19 cellular contexts compared by ENCODE assay signal in the genomic region with DNA sequence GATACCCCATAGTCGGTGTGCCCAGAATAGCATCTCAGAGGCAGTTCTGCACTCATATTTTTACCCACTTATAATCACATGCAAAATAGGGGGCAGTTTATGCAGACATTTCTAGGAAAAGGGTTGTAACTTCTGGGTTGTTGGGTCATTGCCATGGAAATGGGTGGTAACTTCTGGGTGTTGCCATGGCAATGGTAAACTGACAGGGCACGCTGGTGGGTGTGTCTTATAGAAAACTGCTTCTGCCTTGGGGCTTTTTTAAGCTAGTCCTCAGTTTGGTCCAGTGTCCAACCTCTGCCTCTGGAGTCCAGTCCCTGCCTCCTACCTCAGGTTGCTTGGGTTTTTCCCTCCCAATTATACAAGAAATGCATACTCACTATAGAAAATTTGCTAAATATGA. TPM values are rescaled to one million over a fixed set of nuclear protein-coding genes. Genes with fewer than 3 reads are reported as not detected.
A peak's percentile ranks its signal among the peaks of the same experiment; 100 is the strongest.
DNase-seq lines count a peak whose midpoint lies in the region; ATAC-seq and TF ChIP-seq lines count a peak whose summit lies in the region.
"Had no signal": no experiment of that assay in that cellular context is flagged by ENCODE, and none has a peak within 500 bp of the region (broad histone marks: within the 10 kb centered on the region; RNA-seq: fewer than 3 reads in every experiment).

No MANE protein-coding gene starts in this region.

- peak; percentile 40 for DNase-seq in DMS53 (lab: John Stamatoyannopoulos, UW)
- DNase-seq in DMS53 treated with DMSO at 0.1 percent for 48 hours (lab: John Stamatoyannopoulos, UW; ENCODE audit: unreplicated experiment) = no peak
- peak; percentile 32 for DNase-seq in EH (ENCODE audit: low read depth)
- peak; percentile 36 for DNase-seq in RPMI7951 (ENCODE audit: low read depth)
- peak; percentile 56 for DNase-seq in fibroblast of the aortic adventitia (ENCODE audit: low read depth)
- no peak for DNase-seq in hippocampal formation (lab: John Stamatoyannopoulos, UW)
- no peak for DNase-seq in NCI-H1048 (lab: John Stamatoyannopoulos, UW)
- DNase-seq: 8988T; activated T-cell treated with anti-CD3 and anti-CD28 coated beads, Interleukin-2, amount 50 U/mL, for 1 hour; amygdala; CD8-positive, alpha-beta T cell; KG1; lower lobe of right lung; NCI-H1930; NCI-H69; SHP77 treated with DMSO at 0.1 percent for 48 hours had no signal

- ATAC-seq in GM18868 (IDR thresholded peaks at IDR 0.05; ENCODE audit: unreplicated experiment) = no peak
- ATAC-seq: CD8-positive, alpha-beta T cell had no signal

- no peak overlapping the region for H3K4me3 ChIP-seq in fibroblast of the aortic adventitia (ENCODE audit: low read depth, low read length)
- H3K4me3 ChIP-seq: coronary artery, lower lobe of right lung, skin epidermis had no signal

- no peak for TF ChIP-seq CTCF in fibroblast of the aortic adventitia (IDR thresholded peaks at IDR 0.05; ENCODE audit: insufficient read depth, low read length)

RNA-seq across cellular contexts. Expression of a gene that starts 7.4 kb away (rescaled TPM):
- total RNA-seq in RPMI7951 (2014; rRNA removed; shearing (Covaris generic)) = 43.8 and 55.3 TPM in 2 replicates
- total RNA-seq in fibroblast of the aortic adventitia (ENCODE audit: low replicate concordance) = 95.9 and 135 TPM in 2 replicates

RNA-seq across cellular contexts. Expression of a gene that starts 25.3 kb away (rescaled TPM):
- total RNA-seq in RPMI7951 (2014; rRNA removed; shearing (Covaris generic)) = 223 and 287 TPM in 2 replicates
- total RNA-seq in fibroblast of the aortic adventitia (ENCODE audit: low replicate concordance) = 34.0 and 138 TPM in 2 replicates

RNA-seq across cellular contexts. Expression of a gene that starts 38.1 kb away (rescaled TPM):
- 449 and 657 TPM in 2 replicates for total RNA-seq in RPMI7951 (2014; rRNA removed; shearing (Covaris generic))
- 257 and 622 TPM in 2 replicates for total RNA-seq in fibroblast of the aortic adventitia (ENCODE audit: low replicate concordance)

Comparison
In these comparisons a context has a peak if more than half of its experiments do, and no peak if none do; other contexts are left out.
1. DNase-seq: peak in DMS53 (single experiment), EH (single experiment), RPMI7951 (single experiment) and fibroblast of the aortic adventitia (single experiment); none in DMS53 treated with DMSO at 0.1 percent for 48 hours (single experiment), hippocampal formation (0 of 2) and NCI-H1048 (single experiment).